In the genomic region with DNA sequence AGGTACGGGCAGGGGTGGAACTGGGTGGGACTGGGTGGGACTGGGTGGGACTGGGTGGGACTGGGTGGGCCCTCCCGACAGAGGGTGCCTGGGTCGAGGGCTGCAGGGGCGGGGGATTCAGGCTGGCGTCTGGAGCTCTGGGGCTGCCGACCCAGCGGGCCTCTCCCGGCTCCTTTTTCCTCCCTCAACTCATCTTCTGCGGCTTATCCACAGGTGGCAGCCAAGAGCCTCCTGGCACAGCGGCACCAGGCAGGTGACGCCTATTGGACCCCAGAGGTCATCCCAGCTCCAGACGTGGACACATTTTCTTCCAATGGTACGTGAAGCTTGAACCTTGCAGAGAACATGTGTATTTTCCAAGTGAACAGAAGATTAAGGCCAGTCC, we compare ENCODE assay signal across 8 cellular contexts. TPM values are rescaled to one million over a fixed set of nuclear protein-coding genes. Genes with fewer than 3 reads are reported as not detected.
DNase-seq lines count a peak whose midpoint lies in the region; ATAC-seq and TF ChIP-seq lines count a peak whose summit lies in the region.

No MANE protein-coding gene starts in this region.

- H3K36me3 Mint-ChIP-seq in stimulated activated memory B cell treated with anti-CD40 and anti-IgM and Interleukin-4, amounts not matched to agents 10 μg/mL and 1 μg/mL and 100 μg/mL, for 72 hours: peaks cover 51% of the 10 kb centered on the region

- CTCF ChIA-PET in PC-3 (lab: Charles Lee) (interaction anchor here (0.5 kb wide), 1 partner anchor 56 kb away, joined by 3 read pairs; no protein-coding TSS in a partner anchor), HEK293T (lab: Yijun Ruan, JAX) (no interaction called here)

- H3K79me2 ChIP-seq in PC-3 (ENCODE audit: low read length): peaks cover 33% of the 10 kb centered on the region

- H3K27me3 Mint-ChIP-seq in stimulated activated memory B cell treated with anti-CD40 and anti-IgM and Interleukin-4, amounts not matched to agents 10 μg/mL and 1 μg/mL and 100 μg/mL, for 72 hours: no peaks in the 10 kb centered on the region

- peaks cover 46% of the 10 kb centered on the region for H3K36me3 ChIP-seq in PC-3 (ENCODE audit: low read depth, low read length)

- BruUV-seq in PC-3 (replicated peaks; lab: Mats Ljungman, UMichigan): no TSS peak

- DNase-seq in NCI-H2081 (lab: John Stamatoyannopoulos, UW) (peak; percentile 56 to 71), NCI-H2081 treated with DMSO at 0.1 percent for 48 hours (lab: John Stamatoyannopoulos, UW) (no peak), PC-3 (peak; percentile 50), cardiac fibroblast (ENCODE audit: low read depth in 2 of 2) (peak; percentile 37 to 46), HEK293T (ENCODE audit: extremely low spot score) (no peak), amniotic stem cell (lab: John Stamatoyannopoulos, UW) (no peak)

- no peaks in the 10 kb centered on the region for H4K20me1 ChIP-seq in PC-3 (ENCODE audit: low read length)

- POLR2A ChIA-PET in PC-3 (lab: Charles Lee; ENCODE audit: unreplicated experiment) (interaction anchor here (1.0 kb wide), 1 partner anchor 134 kb away, joined by 5 read pairs; the partner anchor contains the start of gene ZNF497), HEK293T (lab: Yijun Ruan, JAX) (interaction anchor here (0.6 to 2.6 kb wide), 8 partner anchors 10 to 290 kb away, joined by 3 to 13 read pairs (median 5); partner anchors contain the start of genes ZBTB45, ZNF274 and ZNF497)

- H3K9me3 Mint-ChIP-seq in stimulated activated memory B cell treated with anti-CD40 and anti-IgM and Interleukin-4, amounts not matched to agents 10 μg/mL and 1 μg/mL and 100 μg/mL, for 72 hours: peaks cover 20% of the 10 kb centered on the region

- H3K27ac Mint-ChIP-seq in stimulated activated memory B cell treated with anti-CD40 and anti-IgM and Interleukin-4, amounts not matched to agents 10 μg/mL and 1 μg/mL and 100 μg/mL, for 72 hours: peak overlapping the region; percentile 88

- peaks cover 16% of the 10 kb centered on the region; the same call in 1 of the 2 replicates for H3K9me3 ChIP-seq in PC-3 (ENCODE audit: low read length)

- peak overlapping the region; percentile 94 for H2AFZ ChIP-seq in PC-3 (ENCODE audit: low read length)

- intact Hi-C loops in PC-3 (cut with micrococcal nuclease): no loop called here

- H3K4me1 ChIP-seq in PC-3 (ENCODE audit: insufficient read depth, low read length): peaks cover 14% of the 10 kb centered on the region

- H3K4me3 ChIP-seq in PC-3 (ENCODE audit: low read length) (peak overlapping the region; percentile 72), cardiac fibroblast (replicated peaks in 1 of 2; ENCODE audit: low read depth in 2 of 2, low read length in 2 of 2) (peak overlapping the region; percentile 88 to 95)

- H3K4me3 Mint-ChIP-seq in stimulated activated memory B cell treated with anti-CD40 and anti-IgM and Interleukin-4, amounts not matched to agents 10 μg/mL and 1 μg/mL and 100 μg/mL, for 72 hours: peak overlapping the region; percentile 89

- TF ChIP-seq CTCF in PC-3 (conservative IDR thresholded peaks at IDR 0.05; ENCODE audit: low read depth, low read length) (peak; percentile 53), cardiac fibroblast (IDR thresholded peaks at IDR 0.05; ENCODE audit: low read depth, low read length) (peak; percentile 50)

- peak overlapping the region; percentile 89 for H3K4me2 ChIP-seq in PC-3 (ENCODE audit: low read length)

- peaks cover 26% of the 10 kb centered on the region for H3K4me1 Mint-ChIP-seq in stimulated activated memory B cell treated with anti-CD40 and anti-IgM and Interleukin-4, amounts not matched to agents 10 μg/mL and 1 μg/mL and 100 μg/mL, for 72 hours

- H3K9ac ChIP-seq in PC-3 (ENCODE audit: low read length): peak overlapping the region; percentile 92

- H3K27me3 ChIP-seq in PC-3 (ENCODE audit: low read length) (no peaks in the 10 kb centered on the region), layer of hippocampus (ENCODE audit: control insufficient read depth, insufficient read depth, low read length) (no peaks in the 10 kb centered on the region)

- peak overlapping the region; percentile 69; the same call in 1 of the 2 replicates for H3K27ac ChIP-seq in PC-3 (ENCODE audit: low read length)
- peak overlapping the region; percentile 64 for H3K27ac ChIP-seq in layer of hippocampus (ENCODE audit: low read depth, low read length)

- peak; percentile 52 for ATAC-seq in PC-3
- peak; percentile 14 for ATAC-seq in stimulated activated memory B cell treated with anti-CD40 and anti-IgM and Interleukin-4, amounts not matched to agents 10 μg/mL and 1 μg/mL and 100 μg/mL, for 72 hours

- H3K9me2 ChIP-seq in PC-3 (replicated peaks; ENCODE audit: low read length): no peaks in the 10 kb centered on the region

- no peaks in the 10 kb centered on the region for H3F3A ChIP-seq in PC-3 (ENCODE audit: low read length, unreplicated experiment)

TF ChIP-seq in HEK293T, 16 proteins besides CTCF, POLR2A, EP300 and RAD21:
- TF ChIP-seq, protein P1, sequence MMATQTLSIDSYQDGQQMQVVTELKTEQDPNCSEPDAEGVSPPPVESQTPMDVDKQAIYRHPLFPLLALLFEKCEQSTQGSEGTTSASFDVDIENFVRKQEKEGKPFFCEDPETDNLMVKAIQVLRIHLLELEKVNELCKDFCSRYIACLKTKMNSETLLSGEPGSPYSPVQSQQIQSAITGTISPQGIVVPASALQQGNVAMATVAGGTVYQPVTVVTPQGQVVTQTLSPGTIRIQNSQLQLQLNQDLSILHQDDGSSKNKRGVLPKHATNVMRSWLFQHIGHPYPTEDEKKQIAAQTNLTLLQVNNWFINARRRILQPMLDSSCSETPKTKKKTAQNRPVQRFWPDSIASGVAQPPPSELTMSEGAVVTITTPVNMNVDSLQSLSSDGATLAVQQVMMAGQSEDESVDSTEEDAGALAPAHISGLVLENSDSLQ (IDR thresholded peaks at IDR 0.05): no peak
- TF ChIP-seq FOXM1 (IDR thresholded peaks at IDR 0.05; ENCODE audit: borderline replicate concordance): no peak
- no peak for TF ChIP-seq BHLHE40 (IDR thresholded peaks at IDR 0.05; ENCODE audit: borderline replicate concordance)
- no peak for TF ChIP-seq HDGF (IDR thresholded peaks at IDR 0.05; ENCODE audit: borderline replicate concordance)
- TF ChIP-seq ELF4 (IDR thresholded peaks at IDR 0.05): no peak
- no peak for TF ChIP-seq SUZ12 (IDR thresholded peaks at IDR 0.05)
- no peak for TF ChIP-seq FOXA1 (IDR thresholded peaks at IDR 0.05)
- no peak for TF ChIP-seq LEF1 (IDR thresholded peaks at IDR 0.05; ENCODE audit: borderline replicate concordance)
- no peak for TF ChIP-seq FOXK2 (IDR thresholded peaks at IDR 0.05)
- no peak for TF ChIP-seq NFRKB (IDR thresholded peaks at IDR 0.05)
- TF ChIP-seq TARDBP (IDR thresholded peaks at IDR 0.05): no peak
- TF ChIP-seq L3MBTL2 (conservative IDR thresholded peaks at IDR 0.05): no peak
- TF ChIP-seq CTBP1 (IDR thresholded peaks at IDR 0.05; ENCODE audit: borderline replicate concordance): no peak
- TF ChIP-seq ZNF384 (IDR thresholded peaks at IDR 0.05): no peak
- TF ChIP-seq ARNT (IDR thresholded peaks at IDR 0.05): no peak
- TF ChIP-seq SP1 (IDR thresholded peaks at IDR 0.05): no peak

RNA-seq across cellular contexts. Expression of gene ZNF544, which starts 0.5 kb away (rescaled TPM):
- 73.7 and 115 TPM in 2 replicates for total RNA-seq in PC-3 (2014; rRNA removed)

RNA-seq across cellular contexts. Expression of gene ZNF274, which starts 46.4 kb away (rescaled TPM):
- total RNA-seq in PC-3 (2014; rRNA removed): 15.4 and 16.1 TPM in 2 replicates

RNA-seq across cellular contexts. Expression of gene ZNF8, which starts 49.5 kb away (rescaled TPM):
- 7.3 and 7.9 TPM in 2 replicates for total RNA-seq in PC-3 (2014; rRNA removed)

Comparison
In these comparisons a context has a peak if more than half of its experiments do, and no peak if none do; other contexts are left out.
1. DNase-seq: peak in NCI-H2081 (2 of 2), PC-3 (single experiment) and cardiac fibroblast (2 of 2); none in NCI-H2081 treated with DMSO at 0.1 percent for 48 hours (single experiment), HEK293T (single experiment) and amniotic stem cell (single experiment).